11 cellular contexts compared by ENCODE assay signal in genomic region chr6:30748851-30749540, GRCh38. TPM values are rescaled to one million over a fixed set of nuclear protein-coding genes. Genes with fewer than 3 reads are reported as not detected.
DNase-seq lines count a peak whose midpoint lies in the region; ATAC-seq and TF ChIP-seq lines count a peak whose summit lies in the region.
"Had no signal": no experiment of that assay in that cellular context is flagged by ENCODE, and none has a peak within 500 bp of the region (broad histone marks: within the 10 kb centered on the region; RNA-seq: fewer than 3 reads in every experiment).

No MANE protein-coding gene starts in this region.

- intact Hi-C loops in Calu3 (cut with micrococcal nuclease; ENCODE audit: unreplicated experiment), result loop anchor here (2.0 kb wide), 3 partner anchors 16 to 74 kb away; no protein-coding TSS in a partner anchor
- intact Hi-C loops in activated CD8-positive, alpha-beta T cell treated with anti-CD3 and anti-CD28 coated beads for 36 hours (cut with micrococcal nuclease), result no loop called here

- no peaks in the 10 kb centered on the region for H3K9me3 Mint-ChIP-seq in Calu3 (ENCODE audit: low read depth, unreplicated experiment)
- H3K9me3 Mint-ChIP-seq in activated CD8-positive, alpha-beta T cell treated with anti-CD3 and anti-CD28 coated beads for 36 hours, result no peaks in the 10 kb centered on the region
- H3K9me3 Mint-ChIP-seq: CD8-positive, alpha-beta memory T cell; memory B cell had no signal

- BruUV-seq in Calu3 (replicated peaks; lab: Mats Ljungman, UMichigan), result no TSS peak

- peaks cover 70% of the 10 kb centered on the region for H3K36me3 Mint-ChIP-seq in Calu3 (ENCODE audit: insufficient read depth, unreplicated experiment)
- H3K36me3 Mint-ChIP-seq in activated CD8-positive, alpha-beta T cell treated with anti-CD3 and anti-CD28 coated beads for 36 hours (ENCODE audit: low read depth), result peaks cover 5% of the 10 kb centered on the region
- H3K36me3 Mint-ChIP-seq: memory B cell had no signal

- H3K27me3 ChIP-seq in parathyroid adenoma (ENCODE audit: control insufficient read depth, insufficient read depth, low read length) (no peaks in the 10 kb centered on the region), WERI-Rb-1 (ENCODE audit: insufficient read depth, low read depth, severe bottlenecking) (no peaks in the 10 kb centered on the region)

- H3K9ac ChIP-seq in parathyroid adenoma, result no peak overlapping the region

- H3K4me2 ChIP-seq in parathyroid adenoma (ENCODE audit: low read length), result no peak overlapping the region

- H3K4me3 ChIP-seq in parathyroid adenoma (ENCODE audit: low read depth, low read length), result no peak overlapping the region
- no peak overlapping the region for H3K4me3 ChIP-seq in WERI-Rb-1 (ENCODE audit: low read depth, low read length)

- CTCF ChIA-PET in Calu3 (lab: Charles Lee), result interaction anchor here (0.6 to 2.2 kb wide), 9 partner anchors 10 to 462 kb away, joined by 3 to 11 read pairs (median 5); no protein-coding TSS in a partner anchor
- CTCF ChIA-PET in activated CD8-positive, alpha-beta T cell treated with anti-CD3 and anti-CD28 coated beads for 36 hours (lab: Charles Lee), result no interaction called here

- no peaks in the 10 kb centered on the region for H3K9me3 ChIP-seq in parathyroid adenoma (ENCODE audit: control insufficient read depth, low read length)
- peaks cover 3% of the 10 kb centered on the region for H3K9me3 ChIP-seq in WERI-Rb-1 (ENCODE audit: severe bottlenecking)

- H3K27me3 Mint-ChIP-seq in Calu3 (ENCODE audit: unreplicated experiment), result peaks cover 2% of the 10 kb centered on the region
- no peaks in the 10 kb centered on the region for H3K27me3 Mint-ChIP-seq in activated CD8-positive, alpha-beta T cell treated with anti-CD3 and anti-CD28 coated beads for 36 hours
- H3K27me3 Mint-ChIP-seq: memory B cell had no signal

- ATAC-seq in HG02588 (IDR thresholded peaks at IDR 0.05; ENCODE audit: unreplicated experiment), result no peak
- ATAC-seq in activated CD8-positive, alpha-beta T cell treated with anti-CD3 and anti-CD28 coated beads for 36 hours, result no peak

- peak overlapping the region; percentile 59 for H3K4me3 Mint-ChIP-seq in Calu3 (ENCODE audit: low read depth, unreplicated experiment)
- H3K4me3 Mint-ChIP-seq in activated CD8-positive, alpha-beta T cell treated with anti-CD3 and anti-CD28 coated beads for 36 hours, result no peak overlapping the region
- H3K4me3 Mint-ChIP-seq: memory B cell had no signal

- peak overlapping the region; percentile 98 for H3K27ac Mint-ChIP-seq in Calu3 (ENCODE audit: unreplicated experiment)
- H3K27ac Mint-ChIP-seq in activated CD8-positive, alpha-beta T cell treated with anti-CD3 and anti-CD28 coated beads for 36 hours, result no peak overlapping the region
- H3K27ac Mint-ChIP-seq: memory B cell had no signal

- peak; percentile 58 for DNase-seq in Calu3
- peak; percentile 100 for DNase-seq in RPMI7951 (ENCODE audit: low read depth)
- DNase-seq in fibroblast of gingiva (ENCODE audit: low read depth), result peak; percentile 65
- no peak for DNase-seq in WERI-Rb-1
- DNase-seq in stimulated activated CD4-positive, alpha-beta T cell treated with anti-CD3 and anti-CD28 coated beads, Interleukin-15, amount 100 ng/mL, for 24 hours, result no peak
- DNase-seq in activated CD8-positive, alpha-beta T cell treated with anti-CD3 and anti-CD28 coated beads for 36 hours, result no peak
- DNase-seq: CD8-positive, alpha-beta memory T cell; NCI-H526 treated with DMSO at 0.1 percent for 48 hours had no signal

- no peaks in the 10 kb centered on the region for H3K79me2 ChIP-seq in parathyroid adenoma

- H3K27ac ChIP-seq in parathyroid adenoma (no peak overlapping the region), WERI-Rb-1 (no peak overlapping the region)

- peak overlapping the region; percentile 50 for H2AFZ ChIP-seq in parathyroid adenoma

- TF ChIP-seq CTCF in Calu3 (IDR thresholded peaks at IDR 0.05; ENCODE audit: unreplicated experiment) (no peak), parathyroid adenoma (IDR thresholded peaks at IDR 0.05) (no peak), WERI-Rb-1 (IDR thresholded peaks at IDR 0.05; ENCODE audit: low read depth, low read length) (no peak)
- no peak for TF ChIP-seq CTCF in activated CD8-positive, alpha-beta T cell treated with anti-CD3 and anti-CD28 coated beads for 36 hours (IDR thresholded peaks at IDR 0.05)

- POLR2A ChIA-PET in activated CD8-positive, alpha-beta T cell treated with anti-CD3 and anti-CD28 coated beads for 36 hours (lab: Charles Lee), result interaction anchor here (0.8 to 1.7 kb wide), 2 partner anchors 20 to 81 kb away, joined by 3 to 4 read pairs; no protein-coding TSS in a partner anchor

- H3K4me1 Mint-ChIP-seq in Calu3 (ENCODE audit: low read depth, unreplicated experiment), result peaks cover 67% of the 10 kb centered on the region
- H3K4me1 Mint-ChIP-seq in activated CD8-positive, alpha-beta T cell treated with anti-CD3 and anti-CD28 coated beads for 36 hours (ENCODE audit: low read depth), result peaks cover 50% of the 10 kb centered on the region

- H3K36me3 ChIP-seq in parathyroid adenoma (ENCODE audit: control insufficient read depth, insufficient read depth, low read length) (no peaks in the 10 kb centered on the region), WERI-Rb-1 (no peaks in the 10 kb centered on the region)

- peaks cover 6% of the 10 kb centered on the region for H3K4me1 ChIP-seq in parathyroid adenoma

RNA-seq across cellular contexts. Expression of gene IER3, which starts 4.6 kb away (rescaled TPM):
- 270 and 458 TPM in 2 replicates for total RNA-seq in Calu3 (2022)
- total RNA-seq in RPMI7951 (2014; rRNA removed; shearing (Covaris generic)), result 377 and 410 TPM in 2 replicates
- total RNA-seq in activated CD8-positive, alpha-beta T cell treated with anti-CD3 and anti-CD28 coated beads for 36 hours, result 100 to 1,000 TPM; 375 to 386 TPM

RNA-seq across cellular contexts. Expression of gene FLOT1, which starts 6.5 kb away (rescaled TPM):
- total RNA-seq in Calu3 (2022), result 240 and 243 TPM in 2 replicates
- 108 and 118 TPM in 2 replicates for total RNA-seq in RPMI7951 (2014; rRNA removed; shearing (Covaris generic))
- 100 to 1,000 TPM; 135 TPM for total RNA-seq in activated CD8-positive, alpha-beta T cell treated with anti-CD3 and anti-CD28 coated beads for 36 hours

RNA-seq across cellular contexts. Expression of gene TUBB, which starts 28.8 kb away (rescaled TPM):
- total RNA-seq in Calu3 (2022), result 967 and 1,123 TPM in 2 replicates
- total RNA-seq in RPMI7951 (2014; rRNA removed; shearing (Covaris generic)), result 1,269 and 1,837 TPM in 2 replicates
- total RNA-seq in activated CD8-positive, alpha-beta T cell treated with anti-CD3 and anti-CD28 coated beads for 36 hours, result 1,000 to 10,000 TPM; 1,556 to 1,579 TPM

RNA-seq across cellular contexts. Expression of gene MDC1, which starts 31.9 kb away (rescaled TPM):
- 62.4 and 66.6 TPM in 2 replicates for total RNA-seq in Calu3 (2022)
- total RNA-seq in RPMI7951 (2014; rRNA removed; shearing (Covaris generic)), result 6.4 and 13.6 TPM in 2 replicates
- total RNA-seq in activated CD8-positive, alpha-beta T cell treated with anti-CD3 and anti-CD28 coated beads for 36 hours, result 10 to 100 TPM; 80.4 to 90.7 TPM

RNA-seq across cellular contexts. Expression of gene NRM, which starts 58.2 kb away (rescaled TPM):
- 22.8 and 30.2 TPM in 2 replicates for total RNA-seq in Calu3 (2022)
- 18.2 and 29.2 TPM in 2 replicates for total RNA-seq in RPMI7951 (2014; rRNA removed; shearing (Covaris generic))
- 10 to 100 TPM; 21.0 to 22.0 TPM for total RNA-seq in activated CD8-positive, alpha-beta T cell treated with anti-CD3 and anti-CD28 coated beads for 36 hours

Comparison
In these comparisons a context has a peak if more than half of its experiments do, and no peak if none do; other contexts are left out.
1. DNase-seq: peak in Calu3 (single experiment), RPMI7951 (single experiment) and fibroblast of gingiva (single experiment); none in WERI-Rb-1 (single experiment), stimulated activated CD4-positive, alpha-beta T cell treated with anti-CD3 and anti-CD28 coated beads, Interleukin-15, amount 100 ng/mL, for 24 hours (single experiment) and activated CD8-positive, alpha-beta T cell treated with anti-CD3 and anti-CD28 coated beads for 36 hours (single experiment).